In the genomic region with DNA sequence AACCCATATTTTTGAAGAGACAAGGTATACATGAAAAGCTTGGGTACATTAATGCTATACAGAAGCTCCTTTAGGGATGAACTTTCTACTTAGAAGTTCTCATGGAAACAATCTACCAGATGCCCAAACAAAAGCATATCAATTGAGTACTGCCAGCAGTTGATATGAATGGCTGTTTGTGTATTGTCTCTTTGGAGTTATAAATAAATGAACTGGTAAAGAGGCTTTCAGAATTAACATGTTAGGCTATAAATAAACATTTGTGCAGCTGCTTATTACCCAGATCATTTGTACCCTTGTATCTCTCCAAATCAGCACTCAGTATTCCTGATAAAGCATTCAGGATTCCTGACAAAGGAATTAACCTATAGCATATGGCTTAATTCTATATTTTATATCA, we compare ENCODE assay signal across 22 cellular contexts.
DNase-seq lines count a peak whose midpoint lies in the region; ATAC-seq, FAIRE-seq and TF ChIP-seq lines count a peak whose summit lies in the region.
"Had no signal": no experiment of that assay in that cellular context is flagged by ENCODE, and none has a peak within 500 bp of the region (broad histone marks: within the 10 kb centered on the region; RNA-seq: fewer than 3 reads in every experiment).

No MANE protein-coding gene starts in this region.

- no peak for ATAC-seq in HG02678 (IDR thresholded peaks at IDR 0.05; ENCODE audit: unreplicated experiment)
- ATAC-seq: GM12878, HCT116, T-cell had no signal

- H3K4me1 ChIP-seq in tibial artery: peaks cover 0 to 10% (median 0%) of the 10 kb centered on the region in 4 donors

- H3K9me3 ChIP-seq in tibial artery: no peaks in the 10 kb centered on the region
- H3K9me3 ChIP-seq: SK-N-SH had no signal

- DNase-seq in Ammon's horn (ENCODE audit: low spot score) (peak; percentile 41), DMS153 (lab: John Stamatoyannopoulos, UW) (peak; percentile 82), NCI-H345 treated with DMSO at 0.1 percent for 48 hours (lab: John Stamatoyannopoulos, UW; ENCODE audit: unreplicated experiment) (peak; percentile 76), NCI-H526 treated with DMSO at 0.1 percent for 48 hours (lab: John Stamatoyannopoulos, UW) (no peak), NCI-H1436 treated with DMSO at 0.1 percent for 48 hours (lab: John Stamatoyannopoulos, UW) (no peak), tibial artery (no peak)
- DNase-seq: CD4-positive, CD25-positive, alpha-beta regulatory T cell; GDM1; Kasumi-1; MM.1S; NCI-H1417 treated with DMSO at 0.1 percent for 48 hours; NCI-H2081; NCI-H2227 treated with DMSO at 0.1 percent for 48 hours; NCI-H526; SK-N-SH; T-cell had no signal

- intact Hi-C loops in tibial artery (cut with DNase I; ENCODE audit: low total_unique reads): no loop called here

- H3K4me3 ChIP-seq in tibial artery: no peak overlapping the region
- H3K4me3 ChIP-seq: GM12878 had no signal

- H3K27ac ChIP-seq in tibial artery: no peak overlapping the region
- H3K27ac ChIP-seq: HL-60 had no signal

- no peaks in the 10 kb centered on the region for H3K36me3 ChIP-seq in tibial artery

- H3K27me3 ChIP-seq in tibial artery: no peaks in the 10 kb centered on the region

- peak; percentile 64 for FAIRE-seq in islet of Langerhans (lab: Jason Lieb, UNC)
- FAIRE-seq: GM12878, HTR-8/SVneo had no signal

- TF ChIP-seq CTCF in tibial artery (IDR thresholded peaks at IDR 0.05): no peak

Comparison
In these comparisons a context has a peak if more than half of its experiments do, and no peak if none do; other contexts are left out.
1. DNase-seq: peak in Ammon's horn (single experiment), DMS153 (single experiment) and NCI-H345 treated with DMSO at 0.1 percent for 48 hours (single experiment); none in NCI-H526 treated with DMSO at 0.1 percent for 48 hours (single experiment), NCI-H1436 treated with DMSO at 0.1 percent for 48 hours (single experiment) and tibial artery (0 of 2).